Comparison of ENCODE assay signal across 8 cellular contexts in genomic region chr9:15231788-15232635, GRCh38.
DNase-seq lines count a peak whose midpoint lies in the region; ATAC-seq and TF ChIP-seq lines count a peak whose summit lies in the region.

No MANE protein-coding gene starts in this region.

- H4K20me1 ChIP-seq in neural progenitor cell (ENCODE audit: low read depth), result no peaks in the 10 kb centered on the region

- peaks cover 30% of the 10 kb centered on the region for H3K9me3 Mint-ChIP-seq in neural progenitor cell

- no peak overlapping the region for H3K9ac ChIP-seq in neural progenitor cell

- no peaks in the 10 kb centered on the region for H3K4me1 ChIP-seq in neural progenitor cell

- H3K79me2 ChIP-seq in neural progenitor cell (ENCODE audit: low read depth), result no peaks in the 10 kb centered on the region

- H3K27ac Mint-ChIP-seq in neural progenitor cell, result no peak overlapping the region

- H3K27ac ChIP-seq in brain microvascular endothelial cell (no peak overlapping the region), neural progenitor cell (no peak overlapping the region)

- no peaks in the 10 kb centered on the region for H3K27me3 Mint-ChIP-seq in neural progenitor cell (ENCODE audit: insufficient read depth, low read depth)

- no peak overlapping the region for H2AFZ ChIP-seq in neural progenitor cell (replicated peaks)

- no peak overlapping the region for H3K4me3 Mint-ChIP-seq in neural progenitor cell

- no peak overlapping the region for H3K4me3 ChIP-seq in brain microvascular endothelial cell (ENCODE audit: low read depth, low read length)
- H3K4me3 ChIP-seq in neural progenitor cell, result no peak overlapping the region

- peak; percentile 64 for DNase-seq in ELF-1 (ENCODE audit: low read depth, low spot score)
- peak; percentile 11 for DNase-seq in NCI-H460 (ENCODE audit: extremely low read depth, low read depth)
- DNase-seq in brain microvascular endothelial cell, result no peak
- peak; percentile 68 for DNase-seq in neural progenitor cell (ENCODE audit: low spot score)
- DNase-seq in posterior vena cava (ENCODE audit: low spot score), result no peak
- no peak for DNase-seq in mesenteric fat pad (ENCODE audit: low spot score)

- in situ Hi-C loops in brain microvascular endothelial cell (cut with HindIII; ENCODE audit: low pct_ligation_motif_present, low sequenced_read_pairs), result no loop called here

- peaks cover 6% of the 10 kb centered on the region for H3K36me3 Mint-ChIP-seq in neural progenitor cell

- H3K27me3 ChIP-seq in brain microvascular endothelial cell (replicated peaks) (no peaks in the 10 kb centered on the region), neural progenitor cell (no peaks in the 10 kb centered on the region)

- intact Hi-C loops in posterior vena cava (cut with DNase I), result no loop called here

- ATAC-seq in GM21717 (IDR thresholded peaks at IDR 0.05; ENCODE audit: unreplicated experiment), result peak; percentile 70
- ATAC-seq in HG03108 (IDR thresholded peaks at IDR 0.05; ENCODE audit: unreplicated experiment), result no peak

- H3K9me3 ChIP-seq in neural progenitor cell (ENCODE audit: low read depth), result no peaks in the 10 kb centered on the region

- H3K4me2 ChIP-seq in neural progenitor cell, result no peak overlapping the region

- no peaks in the 10 kb centered on the region for H3F3A ChIP-seq in neural progenitor cell (ENCODE audit: low read depth)

- H3K4me1 Mint-ChIP-seq in neural progenitor cell, result no peaks in the 10 kb centered on the region

- TF ChIP-seq CTCF in brain microvascular endothelial cell (IDR thresholded peaks at IDR 0.05; ENCODE audit: low read depth, low read length, missing control alignments), result peak; percentile 78
- peak; percentile 74 for TF ChIP-seq CTCF in neural progenitor cell (IDR thresholded peaks at IDR 0.05)

- H3K36me3 ChIP-seq in brain microvascular endothelial cell (replicated peaks), result no peaks in the 10 kb centered on the region
- H3K36me3 ChIP-seq in neural progenitor cell, result no peaks in the 10 kb centered on the region

Comparison
In these comparisons a context has a peak if more than half of its experiments do, and no peak if none do; other contexts are left out.
1. DNase-seq: peak in ELF-1 (single experiment), NCI-H460 (single experiment) and neural progenitor cell (single experiment); none in brain microvascular endothelial cell (single experiment), posterior vena cava (single experiment) and mesenteric fat pad (single experiment).